22 cellular contexts compared by ENCODE assay signal in genomic region chr6:11142296-11143027, GRCh38. TPM values are rescaled to one million over a fixed set of nuclear protein-coding genes. Genes with fewer than 3 reads are reported as not detected.
A peak's percentile ranks its signal among the peaks of the same experiment; 100 is the strongest.
DNase-seq lines count a peak whose midpoint lies in the region; ATAC-seq, FAIRE-seq and TF ChIP-seq lines count a peak whose summit lies in the region.
"Had no signal": no experiment of that assay in that cellular context is flagged by ENCODE, and none has a peak within 500 bp of the region (broad histone marks: within the 10 kb centered on the region; RNA-seq: fewer than 3 reads in every experiment).

No MANE protein-coding gene starts in this region.

- no peak for FAIRE-seq in GM12878 (lab: Jason Lieb, UNC)
- FAIRE-seq: D721Med, GM18507 had no signal

- ATAC-seq in IMR-90 (ENCODE audit: low read depth) (no peak), GM12878 (no peak), HG02852 (IDR thresholded peaks at IDR 0.05; ENCODE audit: unreplicated experiment) (no peak), GM18861 (IDR thresholded peaks at IDR 0.05; ENCODE audit: unreplicated experiment) (no peak)
- ATAC-seq: CD8-positive, alpha-beta T cell; GM23338; Panc1 had no signal

- CTCF ChIA-PET in MCF 10A (lab: Yijun Ruan, JAX) (interaction anchor here (0.6 to 9.1 kb wide), 8 partner anchors 14 to 367 kb away, joined by 3 to 114 read pairs (median 4); no protein-coding TSS in a partner anchor), IMR-90 (lab: Yijun Ruan, JAX) (interaction anchor here (1.1 to 3.5 kb wide), 2 partner anchors 49 to 354 kb away, joined by 3 to 15 read pairs; partner anchors contain the start of gene SMIM13), GM12878 (lab: Yijun Ruan, JAX) (interaction anchor here (0.6 to 5.3 kb wide), 7 partner anchors 12 to 432 kb away, joined by 3 to 152 read pairs (median 4); no protein-coding TSS in a partner anchor)

- H3K9me1 ChIP-seq in IMR-90 (ENCODE audit: insufficient read depth, low read length) = peaks cover 3% of the 10 kb centered on the region

- H3K9me3 Mint-ChIP-seq in MCF 10A (ENCODE audit: unreplicated experiment) = peaks cover 4% of the 10 kb centered on the region
- H3K9me3 Mint-ChIP-seq: CD8-positive, alpha-beta T cell; GM23338; T-helper 2 cell treated with Interferon-gamma antibody and Interleukin-4, amounts not matched to agents 5 μg/mL and 100 μg/mL, for 36 hours had no signal

- peaks cover 2 to 24% of the 10 kb centered on the region in 2 experiments; a peak in 2 of 4 replicates for H3K79me1 ChIP-seq in IMR-90 (ENCODE audit: low read depth in 1 of 2, low read length in 2 of 2)

- no peak overlapping the region; the same call in 1 of the 2 replicates for H3K18ac ChIP-seq in IMR-90 (ENCODE audit: low read depth, low read length)

- no peak for TF ChIP-seq POLR2A in breast epithelium (IDR thresholded peaks at IDR 0.05)
- TF ChIP-seq POLR2A in IMR-90 (IDR thresholded peaks at IDR 0.05; ENCODE audit: low read depth, low read length) = no peak
- no peak for TF ChIP-seq POLR2A in GM12878 (IDR thresholded peaks at IDR 0.05; ENCODE audit: low read depth, low read length)

- RAD21 ChIA-PET in GM12878 (lab: Charles Lee; ENCODE audit: unreplicated experiment) = interaction anchor here (0.7 to 4.0 kb wide), 5 partner anchors 11 to 433 kb away, joined by 3 to 98 read pairs (median 6); no protein-coding TSS in a partner anchor

- TF ChIP-seq EP300 in GM12878 (IDR thresholded peaks at IDR 0.05; ENCODE audit: borderline replicate concordance in 1 of 2, control insufficient read depth in 1 of 2, low read depth in 2 of 2, low read length in 2 of 2) = no peak

- H4K8ac ChIP-seq in IMR-90 (ENCODE audit: low read depth in 2 of 2, low read length in 2 of 2) = 0 out of 4 replicates have a peak overlapping the region, but pooled peaks of 1 of the 2 experiments have one; percentile 3

- TF ChIP-seq CTCF in MCF 10A (IDR thresholded peaks at IDR 0.05; ENCODE audit: unreplicated experiment) (no peak), breast epithelium (IDR thresholded peaks at IDR 0.05) (no peak), IMR-90 (conservative IDR thresholded peaks at IDR 0.05; ENCODE audit: low read depth, low read length) (no peak), GM12878 (IDR thresholded peaks at IDR 0.05 in 2 of 3, conservative IDR thresholded peaks at IDR 0.05 in 1 of 3; ENCODE audit: control insufficient read depth in 2 of 3, extremely low read depth in 1 of 3, insufficient read depth in 1 of 3, low read depth in 3 of 3, low read length in 3 of 3) (no peak)

- peak overlapping the region; percentile 35; the same call in 1 of the 2 replicates for H2AK5ac ChIP-seq in IMR-90 (ENCODE audit: low read depth, low read length)

- no peak for TF ChIP-seq RAD21 in IMR-90 (IDR thresholded peaks at IDR 0.05; ENCODE audit: low read length)
- TF ChIP-seq RAD21 in GM12878 (IDR thresholded peaks at IDR 0.05; ENCODE audit: insufficient read depth, low read depth, low read length) = no peak

- H3K36me3 Mint-ChIP-seq in MCF 10A (ENCODE audit: insufficient read depth, unreplicated experiment) = no peaks in the 10 kb centered on the region
- H3K36me3 Mint-ChIP-seq: CD8-positive, alpha-beta T cell had no signal

- dilution Hi-C loops in IMR-90 (cut with HindIII; ENCODE audit: low sequenced_read_pairs, unreplicated experiment) = no loop called here

- H2BK20ac ChIP-seq in IMR-90 (ENCODE audit: low read depth, low read length) = peak overlapping the region; percentile 34; the same call in 1 of the 2 replicates

- no TSS peak for BruUV-seq in MCF 10A (replicated peaks; lab: Mats Ljungman, UMichigan)
- BruUV-seq in IMR-90 (replicated peaks; lab: Mats Ljungman, UMichigan) = no TSS peak
- no TSS peak for BruUV-seq in GM12878 (replicated peaks; lab: Mats Ljungman, UMichigan)

- no peaks in the 10 kb centered on the region for H3K27me3 Mint-ChIP-seq in MCF 10A (ENCODE audit: insufficient read depth, unreplicated experiment)

- H3K79me2 ChIP-seq in GM12878 (ENCODE audit: control insufficient read depth, insufficient read depth, low read length) = no peaks in the 10 kb centered on the region

- peak overlapping the region; percentile 87 for H3K27ac Mint-ChIP-seq in MCF 10A (ENCODE audit: low read depth, unreplicated experiment)
- H3K27ac Mint-ChIP-seq: CD8-positive, alpha-beta T cell; GM23338; T-helper 2 cell treated with Interferon-gamma antibody and Interleukin-4, amounts not matched to agents 5 μg/mL and 100 μg/mL, for 36 hours had no signal

- H3K27ac ChIP-seq in breast epithelium (no peak overlapping the region), IMR-90 (ENCODE audit: insufficient read depth, low read length) (no peak overlapping the region), GM12878 (ENCODE audit: control insufficient read depth, insufficient read depth) (no peak overlapping the region)

- H3K4me2 ChIP-seq in IMR-90 (ENCODE audit: low read depth, low read length) (no peak overlapping the region), GM12878 (ENCODE audit: control insufficient read depth, insufficient read depth) (no peak overlapping the region)
- H3K4me2 ChIP-seq: GM23338 had no signal

- no peak overlapping the region for H3K23ac ChIP-seq in IMR-90 (ENCODE audit: low read depth, low read length)

- H2AFZ ChIP-seq in IMR-90 (replicated peaks; ENCODE audit: low read length, poor library complexity) = no peak overlapping the region
- no peak overlapping the region for H2AFZ ChIP-seq in GM12878 (ENCODE audit: control insufficient read depth, low read depth, low read length)
- H2AFZ ChIP-seq: GM23338 had no signal

- H3K14ac ChIP-seq in IMR-90 (replicated peaks; ENCODE audit: low read depth, low read length) = no peak overlapping the region

- H4K91ac ChIP-seq in IMR-90 (ENCODE audit: insufficient read depth, low read depth, low read length) = no peak overlapping the region

- no peak overlapping the region for H2BK5ac ChIP-seq in IMR-90 (ENCODE audit: low read depth, low read length, poor library complexity, severe bottlenecking)

- intact Hi-C loops in MCF 10A (cut with micrococcal nuclease) = loop anchor here (5.0 kb wide), 1 partner anchor 270 kb away; no protein-coding TSS in a partner anchor
- intact Hi-C loops in breast epithelium (cut with DNase I; ENCODE audit: low total_unique reads) = loop anchor here (5.0 kb wide), 1 partner anchor 355 kb away; no protein-coding TSS in a partner anchor
- intact Hi-C loops in IMR-90 (cut with micrococcal nuclease) = loop anchor here (5.0 kb wide), 1 partner anchor 290 kb away; no protein-coding TSS in a partner anchor
- intact Hi-C loops in GM12878 (cut with micrococcal nuclease; ENCODE audit: unreplicated experiment) = loop anchor here (5.0 kb wide), 2 partner anchors 180 to 190 kb away; no protein-coding TSS in a partner anchor

- no peak overlapping the region for H3K4me3 Mint-ChIP-seq in MCF 10A (ENCODE audit: unreplicated experiment)
- H3K4me3 Mint-ChIP-seq: CD8-positive, alpha-beta T cell; GM23338; T-helper 2 cell treated with Interferon-gamma antibody and Interleukin-4, amounts not matched to agents 5 μg/mL and 100 μg/mL, for 36 hours had no signal

- DNase-seq in MCF 10A (ENCODE audit: unreplicated experiment) = no peak
- no peak for DNase-seq in breast epithelium (ENCODE audit: low spot score in 2 of 2)
- no peak for DNase-seq in IMR-90
- no peak for DNase-seq in GM12878 (ENCODE audit: low read depth, low spot score)
- DNase-seq in GM03348 (ENCODE audit: low spot score) = no peak
- DNase-seq in ecto neural progenitor cell (ENCODE audit: low spot score) = no peak
- DNase-seq: ACHN; CD8-positive, alpha-beta T cell; Kasumi-1; NCI-H1436 treated with DMSO at 0.1 percent for 48 hours; NCI-H2081 treated with DMSO at 0.1 percent for 48 hours; NCI-H345; NCI-H526 treated with DMSO at 0.1 percent for 48 hours; SW 1271 had no signal

- H3K27me3 ChIP-seq in breast epithelium = no peaks in the 10 kb centered on the region
- H3K27me3 ChIP-seq in IMR-90 (ENCODE audit: control insufficient read depth, insufficient read depth, low read length) = no peaks in the 10 kb centered on the region
- no peaks in the 10 kb centered on the region for H3K27me3 ChIP-seq in GM12878 (replicated peaks in 1 of 2; ENCODE audit: control insufficient read depth in 2 of 2, insufficient read depth in 2 of 2, low read length in 1 of 2)

- no peak overlapping the region; the same call in 1 of the 2 replicates for H4K5ac ChIP-seq in IMR-90 (ENCODE audit: low read depth, low read length)

- H3K4me3 ChIP-seq in breast epithelium = no peak overlapping the region
- H3K4me3 ChIP-seq in IMR-90 (ENCODE audit: insufficient read depth, low read depth, low read length) = no peak overlapping the region
- H3K4me3 ChIP-seq in GM12878 = no peak overlapping the region
- H3K4me3 ChIP-seq: GM23338 had no signal

- no peak overlapping the region for H3K56ac ChIP-seq in IMR-90 (ENCODE audit: extremely low read depth, insufficient read depth, low read length)

- H3K9me3 ChIP-seq in breast epithelium = no peaks in the 10 kb centered on the region
- H3K9me3 ChIP-seq in IMR-90 (ENCODE audit: control insufficient read depth, insufficient read depth, low read length) = no peaks in the 10 kb centered on the region
- H3K9me3 ChIP-seq in GM12878 (replicated peaks; ENCODE audit: control insufficient read depth, insufficient read depth, low read length) = no peaks in the 10 kb centered on the region

- 85% methylated on average over 2 of the region's 8 CpGs; no CpG with 5 or more reads in 1 of the 2 experiments for WGBS in IMR-90 (ENCODE audit: extremely low coverage in 2 of 2, insufficient read length in 1 of 2), 2 experiments
- 100% methylated on average over 7 of the region's 8 CpGs for WGBS in GM12878 (ENCODE audit: insufficient coverage, insufficient replicate concordance, low lambda C conversion rate, missing lambda C conversion rate)

- peaks cover 43% of the 10 kb centered on the region for H3K4me1 Mint-ChIP-seq in MCF 10A (ENCODE audit: insufficient read depth, unreplicated experiment)

- peak overlapping the region; percentile 39; the same call in 1 of the 2 replicates for H3K4ac ChIP-seq in IMR-90 (ENCODE audit: low read depth, low read length)

- SMC1A ChIA-PET in GM12878 (lab: Charles Lee; ENCODE audit: uncharacterized antibody, unreplicated experiment) = interaction anchor here (0.6 to 14.1 kb wide), 8 partner anchors 14 to 436 kb away, joined by 3 to 208 read pairs (median 8); no protein-coding TSS in a partner anchor

- no peak overlapping the region for H2BK120ac ChIP-seq in IMR-90 (ENCODE audit: low read depth, low read length)

- in situ Hi-C loops in IMR-90 (cut with MboI; ENCODE audit: low sequenced_read_pairs) (loop anchor here (5.0 kb wide), 1 partner anchor 355 kb away; no protein-coding TSS in a partner anchor), GM12878 (cut with MboI) (loop anchor here (5.0 to 10.0 kb wide), 2 partner anchors 355 to 432 kb away; no protein-coding TSS in a partner anchor)

- POLR2A ChIA-PET in MCF 10A (lab: Yijun Ruan, JAX) = interaction anchor here (0.6 to 2.9 kb wide), 5 partner anchors 46 to 354 kb away, joined by 3 to 33 read pairs (median 6); partner anchors contain the start of gene SMIM13
- POLR2A ChIA-PET in IMR-90 (lab: Charles Lee; ENCODE audit: unreplicated experiment) = no interaction called here
- POLR2A ChIA-PET in GM12878 (lab: Charles Lee) = no interaction called here

- no peak overlapping the region for H2AK9ac ChIP-seq in IMR-90 (replicated peaks; ENCODE audit: low read depth, low read length, poor library complexity)

- H2BK15ac ChIP-seq in IMR-90 (ENCODE audit: low read depth, low read length) = peak overlapping the region; percentile 37; the same call in 1 of the 3 replicates

- H3K4me1 ChIP-seq in breast epithelium (no peaks in the 10 kb centered on the region), IMR-90 (ENCODE audit: control insufficient read depth, insufficient read depth, low read length) (peaks cover 10% of the 10 kb centered on the region), GM12878 (ENCODE audit: control insufficient read depth, insufficient read depth, low read length) (peaks cover 8% of the 10 kb centered on the region; the same call in 1 of the 2 replicates)

- H4K20me1 ChIP-seq in IMR-90 (ENCODE audit: insufficient read depth, low read length) (peaks cover 8% of the 10 kb centered on the region; the same call in 1 of the 2 replicates), GM12878 (ENCODE audit: control insufficient read depth, insufficient read depth) (no peaks in the 10 kb centered on the region)

- H3K9ac ChIP-seq in IMR-90 (ENCODE audit: low read depth, low read length) (no peak overlapping the region), GM12878 (ENCODE audit: control insufficient read depth, insufficient read depth, low read length) (no peak overlapping the region)

- H3K36me3 ChIP-seq in breast epithelium (no peaks in the 10 kb centered on the region), IMR-90 (ENCODE audit: control insufficient read depth, insufficient read depth, low read length) (no peaks in the 10 kb centered on the region), GM12878 (ENCODE audit: control insufficient read depth in 2 of 2, insufficient read depth in 2 of 2, low read length in 1 of 2) (no peaks in the 10 kb centered on the region)

RNA-seq across cellular contexts. Expression of gene ERVFRD-1, which starts 30.9 kb away (rescaled TPM):
- not detected in 2 replicates for total RNA-seq in MCF 10A (2022)
- under 1 TPM in 1 of 3 donors, not detected in 2; 0.80 TPM for total RNA-seq in breast epithelium
- total RNA-seq in IMR-90 (2012; rRNA removed) = not detected in 2 replicates
- not detected in 2 replicates for polyA plus RNA-seq in IMR-90 (2012; rRNA removed)
- not detected in 2 replicates for polyA plus RNA-seq in IMR-90 (2012; cell fraction: cytosol; rRNA removed)
- polyA plus RNA-seq in IMR-90 (2012; cell fraction: nucleus; rRNA removed; ENCODE audit: low replicate concordance) = not detected in 2 replicates
- not detected in 2 replicates for total RNA-seq in GM12878 (2013; cell fraction: nucleolus; rRNA removed)
- not detected in 2 replicates for total RNA-seq in GM12878 (2014; rRNA removed)
- total RNA-seq in GM12878 (2014; rRNA removed; fragmentation: Illumina TruSeq; extraction: Trizol) = not detected in 2 replicates
- total RNA-seq in GM12878 (2021) = not detected in 2 replicates
- polyA plus RNA-seq in GM12878 (2011; ENCODE audit: low read depth) = not detected
- polyA plus RNA-seq in GM12878 (2011; rRNA removed) = not detected in 2 replicates
- polyA plus RNA-seq in GM12878 (2011; cell fraction: cytosol; rRNA removed) = not detected in 2 replicates
- not detected in 2 replicates for polyA plus RNA-seq in GM12878 (2011; cell fraction: nucleus; rRNA removed)
- polyA plus RNA-seq in GM12878 (2012) = 0.11 and 0.12 TPM in 2 replicates
- 0.03 and 0.06 TPM in 2 replicates for polyA plus RNA-seq in GM12878 (2014; fragmentation: Illumina TruSeq; extraction: Trizol)
- not detected for polyA plus RNA-seq in GM12878 (2014; fragmentation: Nextera tagmentation; extraction: Ambion mirVana)
- polyA plus RNA-seq in GM12878 (2014; rRNA removed) = not detected in 2 replicates
- under 1 TPM; 0.07 to 0.11 TPM for polyA plus RNA-seq in GM12878 (2016; fragmentation: Nextera tagmentation; extraction: Ambion mirVana)
- polyA minus RNA-seq in GM12878 (2011; rRNA and poly(A)+ RNA removed) = not detected in 2 replicates
- polyA minus RNA-seq in GM12878 (2011; cell fraction: cytosol; rRNA and poly(A)+ RNA removed) = not detected in 2 replicates
- polyA minus RNA-seq in GM12878 (2011; cell fraction: nucleus; rRNA and poly(A)+ RNA removed) = not detected in 2 replicates
- total RNA-seq: CD8-positive, alpha-beta T cell; Daoy; GM23338 had no signal

RNA-seq across cellular contexts. Expression of gene SMIM13, which starts 48.8 kb away (rescaled TPM):
- 28.1 and 29.8 TPM in 2 replicates for total RNA-seq in MCF 10A (2022)
- 1 to 10 TPM; 5.3 to 7.6 (median 6.2) TPM for total RNA-seq in breast epithelium
- total RNA-seq in IMR-90 (2012; rRNA removed) = 10.0 and 17.2 TPM in 2 replicates
- polyA plus RNA-seq in IMR-90 (2012; rRNA removed) = 3.8 and 5.4 TPM in 2 replicates
- 1.1 TPM in 2 replicates for polyA plus RNA-seq in IMR-90 (2012; cell fraction: cytosol; rRNA removed)
- 0.57 and 2.8 TPM in 2 replicates for polyA plus RNA-seq in IMR-90 (2012; cell fraction: nucleus; rRNA removed; ENCODE audit: low replicate concordance)
- total RNA-seq in GM12878 (2013; cell fraction: nucleolus; rRNA removed) = 10.3 and 10.8 TPM in 2 replicates
- total RNA-seq in GM12878 (2014; rRNA removed) = 5.1 and 7.2 TPM in 2 replicates
- total RNA-seq in GM12878 (2014; rRNA removed; fragmentation: Illumina TruSeq; extraction: Trizol) = 4.6 and 5.1 TPM in 2 replicates
- total RNA-seq in GM12878 (2021) = 6.6 and 8.5 TPM in 2 replicates
- polyA plus RNA-seq in GM12878 (2011; ENCODE audit: low read depth) = 2.1 TPM
- polyA plus RNA-seq in GM12878 (2011; rRNA removed) = 4.3 and 5.5 TPM in 2 replicates
- polyA plus RNA-seq in GM12878 (2011; cell fraction: cytosol; rRNA removed) = 2.0 and 2.1 TPM in 2 replicates
- 2.9 and 4.2 TPM in 2 replicates for polyA plus RNA-seq in GM12878 (2011; cell fraction: nucleus; rRNA removed)
- 2.8 and 3.6 TPM in 2 replicates for polyA plus RNA-seq in GM12878 (2012)
- polyA plus RNA-seq in GM12878 (2014; fragmentation: Illumina TruSeq; extraction: Trizol) = 4.8 and 5.6 TPM in 2 replicates
- 1 to 10 TPM; 2.0 to 3.2 TPM for polyA plus RNA-seq in GM12878 (2014; fragmentation: Nextera tagmentation; extraction: Ambion mirVana)
- polyA plus RNA-seq in GM12878 (2014; rRNA removed) = 3.5 and 4.6 TPM in 2 replicates
- polyA plus RNA-seq in GM12878 (2016; fragmentation: Nextera tagmentation; extraction: Ambion mirVana) = 1 to 10 TPM; 4.4 to 5.1 TPM
- 2.6 and 3.3 TPM in 2 replicates for polyA minus RNA-seq in GM12878 (2011; rRNA and poly(A)+ RNA removed)
- polyA minus RNA-seq in GM12878 (2011; cell fraction: cytosol; rRNA and poly(A)+ RNA removed) = 1.3 and 2.2 TPM in 2 replicates
- 2.5 and 4.7 TPM in 2 replicates for polyA minus RNA-seq in GM12878 (2011; cell fraction: nucleus; rRNA and poly(A)+ RNA removed)
